Comparison of ENCODE assay signal across 24 cellular contexts in the genomic region with DNA sequence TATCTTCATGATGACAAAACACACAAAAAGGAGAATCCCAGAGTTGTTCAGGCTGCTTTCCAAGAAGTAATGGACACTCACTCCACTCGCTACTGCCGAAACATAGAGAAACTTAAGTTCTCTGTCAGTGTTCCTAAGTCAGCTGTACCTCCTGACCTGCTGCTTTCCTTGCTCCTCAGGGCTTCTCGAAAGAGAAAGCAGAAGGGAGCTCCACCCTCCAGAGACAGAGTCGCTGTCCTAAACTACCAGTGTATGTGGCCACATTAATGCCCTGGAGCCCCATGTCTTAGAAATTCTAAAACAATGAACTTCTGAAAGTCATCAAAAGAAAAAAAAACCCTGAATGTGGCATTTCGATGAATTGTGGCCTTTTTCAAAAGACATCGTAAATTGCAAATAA.
"Had no signal": no experiment of that assay in that cellular context is flagged by ENCODE, and none has a peak within 500 bp of the region (broad histone marks: within the 10 kb centered on the region; RNA-seq: fewer than 3 reads in every experiment).

No MANE protein-coding gene starts in this region.

- H3K4me3 ChIP-seq: SJSA1 had no signal

- ATAC-seq: activated CD8-positive, alpha-beta memory T cell treated with anti-CD3 and anti-CD28 coated beads, Interleukin-2, amount 10 ng/mL, durations not matched to agents 7 days and 5 days; Panc1; T-helper 17 cell; WTC11 had no signal

- H3K9me3 ChIP-seq: SJSA1 had no signal

- H3K4me1 ChIP-seq: SJSA1 had no signal

- DNase-seq: activated CD4-positive, alpha-beta T cell treated with anti-CD3 and anti-CD28 coated beads for 48 hours; activated CD4-positive, alpha-beta T cell treated with anti-CD3 and anti-CD28 coated beads, Interleukin-2, amount 50 U/mL, for 48 hours; activated CD4-positive, CD25-positive, alpha-beta regulatory T cell treated with anti-CD3 and anti-CD28 coated beads, Interleukin-2, amount 50 U/mL, for 72 hours; activated CD8-positive, alpha-beta memory T cell treated with anti-CD3 and anti-CD28 coated beads, Interleukin-2, amount 10 ng/mL, durations not matched to agents 7 days and 5 days; activated effector memory CD4-positive, alpha-beta T cell treated with Interleukin-2 at 50 U/mL for 16 hours; activated naive CD4-positive, alpha-beta T cell; activated T-cell treated with anti-CD3 and anti-CD28 coated beads, Interleukin-2, amount 50 U/mL, for 24 hours; aorta; central memory CD4-positive, alpha-beta T cell; Karpas-422; NCI-H1048; NCI-H146; NCI-H1930; NCI-H2171; NCI-H226; NCI-H526; NCI-H774; SHP77; T-helper 17 cell; T-helper 9 cell had no signal

- H3K27ac ChIP-seq: SJSA1 had no signal

- H3K36me3 ChIP-seq: SJSA1 had no signal

- H3K27me3 ChIP-seq: SJSA1 had no signal

- FAIRE-seq: bronchial epithelial cell had no signal
